ENCODE assay signal across 8 cellular contexts in genomic region chr22:50200333-50201190, GRCh38. TPM values are rescaled to one million over a fixed set of nuclear protein-coding genes. Genes with fewer than 3 reads are reported as not detected.
DNase-seq lines count a peak whose midpoint lies in the region; ATAC-seq and TF ChIP-seq lines count a peak whose summit lies in the region.

SELENOO (plus strand) TSS chr22:50201011; CDS start chr22:50201037, 26 bp downstream.

- H3K4me3 ChIP-seq in kidney epithelial cell (ENCODE audit: low read depth, low read length): peak within 1 kb of the TSS; percentile 65

- TF ChIP-seq POLR2A in GM18526 (IDR thresholded peaks at IDR 0.05; ENCODE audit: extremely low read depth, insufficient read length): peak; percentile 78

- no peak for TF ChIP-seq CTCF in kidney epithelial cell (IDR thresholded peaks at IDR 0.05; ENCODE audit: insufficient read depth, low read length, poor library complexity, severe bottlenecking)

- no peaks in the 10 kb centered on the region for H3K36me3 ChIP-seq in kidney epithelial cell (ENCODE audit: control insufficient read depth, insufficient read depth, low read length)

- ATAC-seq in HG03097 (IDR thresholded peaks at IDR 0.05; ENCODE audit: low FRiP score, unreplicated experiment): peak; percentile 55

- no peaks in the 10 kb centered on the region for H3K27me3 ChIP-seq in kidney epithelial cell (ENCODE audit: control insufficient read depth, insufficient read depth, low read length)

- DNase-seq in A172 (ENCODE audit: low spot score) (peak; percentile 60), NCI-H446 treated with DMSO at 0.1 percent for 48 hours (lab: John Stamatoyannopoulos, UW) (peak; percentile 73), cerebellum (ENCODE audit: low spot score) (peak; percentile 99), kidney epithelial cell (ENCODE audit: low read depth) (no peak)
- DNase-seq in activated CD4-positive, alpha-beta T cell treated with anti-CD3 and anti-CD28 coated beads for 1 hour: peak; percentile 83
- peak; percentile 95 for DNase-seq in stimulated activated CD4-positive, alpha-beta T cell treated with anti-CD3 and anti-CD28 coated beads, Interleukin-15, amount 100 ng/mL, for 24 hours

RNA-seq across cellular contexts. Expression of gene SELENOO, which starts in this region (rescaled TPM):
- total RNA-seq in A172 (2014; rRNA removed; shearing (Covaris generic)): 8.0 and 9.5 TPM in 2 replicates
- total RNA-seq in cerebellum (10.0 TPM), kidney epithelial cell (12.0 and 14.8 TPM in 2 replicates)
